In genomic region chr2:14978836-14979235, GRCh38 we compare ENCODE assay signal across 17 cellular contexts.
"Had no signal": no experiment of that assay in that cellular context is flagged by ENCODE, and none has a peak within 500 bp of the region (broad histone marks: within the 10 kb centered on the region; RNA-seq: fewer than 3 reads in every experiment).

No MANE protein-coding gene starts in this region.

- H3K4me3 Mint-ChIP-seq: activated CD4-positive, alpha-beta memory T cell treated with anti-CD3 and anti-CD28 coated beads for 36 hours; activated T-helper 17 cell treated with anti-CD3 and anti-CD28 coated beads, Interleukin-2, amount 50 U/mL, for 72 hours; dendritic cell treated with granulocyte-macrophage colony-stimulating factor and Interleukin-4, amounts not matched to agents 40 ng/mL and 50 ng/mL, for 4 days; naive thymus-derived CD8-positive, alpha-beta T cell; stimulated activated effector memory CD8-positive, alpha-beta T cell treated with anti-CD3 and anti-CD28 coated beads, Interleukin-12 subunit alpha, Interleukin-12 subunit beta, amount 100 ng/mL, for 72 hours had no signal

- ATAC-seq: activated T-helper 17 cell treated with anti-CD3 and anti-CD28 coated beads, Interleukin-2, amount 50 U/mL, for 72 hours; naive thymus-derived CD8-positive, alpha-beta T cell; pancreas; right lobe of liver; stimulated activated effector memory CD8-positive, alpha-beta T cell treated with anti-CD3 and anti-CD28 coated beads, Interleukin-12 subunit alpha, Interleukin-12 subunit beta, amount 100 ng/mL, for 72 hours; upper lobe of right lung had no signal

- H3K36me3 Mint-ChIP-seq: activated CD4-positive, alpha-beta memory T cell treated with anti-CD3 and anti-CD28 coated beads for 36 hours; naive thymus-derived CD8-positive, alpha-beta T cell; stimulated activated effector memory CD8-positive, alpha-beta T cell treated with anti-CD3 and anti-CD28 coated beads, Interleukin-12 subunit alpha, Interleukin-12 subunit beta, amount 100 ng/mL, for 72 hours had no signal

- H3K27me3 ChIP-seq: pancreas, right lobe of liver, upper lobe of right lung had no signal

- H3K27ac Mint-ChIP-seq: activated CD4-positive, alpha-beta memory T cell treated with anti-CD3 and anti-CD28 coated beads for 36 hours; activated T-helper 17 cell treated with anti-CD3 and anti-CD28 coated beads, Interleukin-2, amount 50 U/mL, for 72 hours; dendritic cell treated with granulocyte-macrophage colony-stimulating factor and Interleukin-4, amounts not matched to agents 40 ng/mL and 50 ng/mL, for 4 days; naive thymus-derived CD8-positive, alpha-beta T cell; stimulated activated effector memory CD8-positive, alpha-beta T cell treated with anti-CD3 and anti-CD28 coated beads, Interleukin-12 subunit alpha, Interleukin-12 subunit beta, amount 100 ng/mL, for 72 hours had no signal

- H3K27ac ChIP-seq: pancreas, right lobe of liver, thoracic aorta, upper lobe of right lung, VCaP had no signal

- H3K9me3 ChIP-seq: pancreas, right lobe of liver, thoracic aorta, upper lobe of right lung had no signal

- H3K4me3 ChIP-seq: pancreas, right lobe of liver, thoracic aorta, upper lobe of right lung had no signal

- H3K36me3 ChIP-seq: pancreas, right lobe of liver, thoracic aorta, upper lobe of right lung had no signal

- H3K27me3 Mint-ChIP-seq: dendritic cell treated with granulocyte-macrophage colony-stimulating factor and Interleukin-4, amounts not matched to agents 40 ng/mL and 50 ng/mL, for 4 days had no signal

- H3K4me1 Mint-ChIP-seq: activated T-helper 17 cell treated with anti-CD3 and anti-CD28 coated beads, Interleukin-2, amount 50 U/mL, for 72 hours; naive thymus-derived CD8-positive, alpha-beta T cell; stimulated activated effector memory CD8-positive, alpha-beta T cell treated with anti-CD3 and anti-CD28 coated beads, Interleukin-12 subunit alpha, Interleukin-12 subunit beta, amount 100 ng/mL, for 72 hours had no signal

- H3K4me1 ChIP-seq: pancreas, right lobe of liver, upper lobe of right lung had no signal

- DNase-seq: activated CD4-positive, alpha-beta memory T cell treated with anti-CD3 and anti-CD28 coated beads for 36 hours; activated naive CD4-positive, alpha-beta T cell; activated T-cell treated with anti-CD3 and anti-CD28 coated beads for 4 hours; aorta; effector memory CD4-positive, alpha-beta T cell; mesendoderm; naive thymus-derived CD8-positive, alpha-beta T cell; pancreas; right lobe of liver; stimulated activated CD4-positive, alpha-beta T cell treated with anti-CD3 and anti-CD28 coated beads, Interleukin-4, amount 100 ng/mL, for 24 hours; T-helper 2 cell; upper lobe of right lung had no signal

- H3K9me3 Mint-ChIP-seq: activated CD4-positive, alpha-beta memory T cell treated with anti-CD3 and anti-CD28 coated beads for 36 hours; activated T-helper 17 cell treated with anti-CD3 and anti-CD28 coated beads, Interleukin-2, amount 50 U/mL, for 72 hours; naive thymus-derived CD8-positive, alpha-beta T cell; stimulated activated effector memory CD8-positive, alpha-beta T cell treated with anti-CD3 and anti-CD28 coated beads, Interleukin-12 subunit alpha, Interleukin-12 subunit beta, amount 100 ng/mL, for 72 hours had no signal
